Comparison of ENCODE assay signal across 17 cellular contexts in genomic region chr20:51451484-51451883, GRCh38.
A peak's percentile ranks its signal among the peaks of the same experiment; 100 is the strongest.
DNase-seq lines count a peak whose midpoint lies in the region; ATAC-seq and TF ChIP-seq lines count a peak whose summit lies in the region.
"Had no signal": no experiment of that assay in that cellular context is flagged by ENCODE, and none has a peak within 500 bp of the region (broad histone marks: within the 10 kb centered on the region; RNA-seq: fewer than 3 reads in every experiment).

No MANE protein-coding gene starts in this region.

- H3K36me3 Mint-ChIP-seq in activated CD4-positive, alpha-beta T cell treated with anti-CD3 and anti-CD28 coated beads, Interleukin-2, amount 10 ng/mL, durations not matched to agents 24 days and 14 days (ENCODE audit: low read depth), result peaks cover 70% of the 10 kb centered on the region
- peaks cover 56% of the 10 kb centered on the region for H3K36me3 Mint-ChIP-seq in effector memory CD8-positive, alpha-beta T cell (ENCODE audit: insufficient read depth)
- H3K36me3 Mint-ChIP-seq in stimulated activated effector memory CD8-positive, alpha-beta T cell treated with anti-CD3 and anti-CD28 coated beads, Interleukin-12 subunit alpha, Interleukin-12 subunit beta, amount 100 ng/mL, for 72 hours, result peaks cover 80% of the 10 kb centered on the region

- no peaks in the 10 kb centered on the region for H3K27me3 Mint-ChIP-seq in activated CD4-positive, alpha-beta T cell treated with anti-CD3 and anti-CD28 coated beads, Interleukin-2, amount 10 ng/mL, durations not matched to agents 24 days and 14 days
- no peaks in the 10 kb centered on the region for H3K27me3 Mint-ChIP-seq in effector memory CD8-positive, alpha-beta T cell

- no peak overlapping the region for H3K27ac ChIP-seq in right cardiac atrium (ENCODE audit: low read length)
- no peak overlapping the region for H3K27ac ChIP-seq in prostate gland

- H3K9me3 Mint-ChIP-seq in activated CD4-positive, alpha-beta T cell treated with anti-CD3 and anti-CD28 coated beads, Interleukin-2, amount 10 ng/mL, durations not matched to agents 24 days and 14 days, result peaks cover 3% of the 10 kb centered on the region
- no peaks in the 10 kb centered on the region for H3K9me3 Mint-ChIP-seq in effector memory CD8-positive, alpha-beta T cell
- H3K9me3 Mint-ChIP-seq in stimulated activated effector memory CD8-positive, alpha-beta T cell treated with anti-CD3 and anti-CD28 coated beads, Interleukin-12 subunit alpha, Interleukin-12 subunit beta, amount 100 ng/mL, for 72 hours, result no peaks in the 10 kb centered on the region
- H3K9me3 Mint-ChIP-seq: CD8-positive, alpha-beta T cell had no signal

- H3K9me3 ChIP-seq in right cardiac atrium (ENCODE audit: control insufficient read depth, low read length) (no peaks in the 10 kb centered on the region), prostate gland (no peaks in the 10 kb centered on the region)

- H3K4me1 Mint-ChIP-seq in activated CD4-positive, alpha-beta T cell treated with anti-CD3 and anti-CD28 coated beads, Interleukin-2, amount 10 ng/mL, durations not matched to agents 24 days and 14 days, result peaks cover 28% of the 10 kb centered on the region
- H3K4me1 Mint-ChIP-seq in effector memory CD8-positive, alpha-beta T cell (ENCODE audit: low read depth in 2 of 2), result peaks cover 22 to 51% of the 10 kb centered on the region in 2 donors
- peaks cover 34% of the 10 kb centered on the region for H3K4me1 Mint-ChIP-seq in stimulated activated effector memory CD8-positive, alpha-beta T cell treated with anti-CD3 and anti-CD28 coated beads, Interleukin-12 subunit alpha, Interleukin-12 subunit beta, amount 100 ng/mL, for 72 hours

- no peak for TF ChIP-seq CTCF in prostate gland (IDR thresholded peaks at IDR 0.05)

- no peak for ATAC-seq in right cardiac atrium
- ATAC-seq in effector memory CD8-positive, alpha-beta T cell (replicated peaks), result no peak
- ATAC-seq in stimulated activated effector memory CD8-positive, alpha-beta T cell treated with anti-CD3 and anti-CD28 coated beads, Interleukin-12 subunit alpha, Interleukin-12 subunit beta, amount 100 ng/mL, for 72 hours, result no peak
- ATAC-seq: CD8-positive, alpha-beta T cell had no signal

- intact Hi-C loops in activated CD4-positive, alpha-beta T cell treated with anti-CD3 and anti-CD28 coated beads, Interleukin-2, amount 10 ng/mL, durations not matched to agents 24 days and 14 days (cut with micrococcal nuclease), result no loop called here
- intact Hi-C loops in cardiac septum (cut with DNase I) (no loop called here), right cardiac atrium (cut with DNase I) (loop anchor here in 1 of 4 donors (10.0 kb wide), 1 partner anchor 113 kb away; no protein-coding TSS in a partner anchor), prostate gland (cut with DNase I) (loop anchor here (10.0 kb wide), 1 partner anchor 113 kb away; no protein-coding TSS in a partner anchor)

- H3K4me3 ChIP-seq in right cardiac atrium (ENCODE audit: low read length), result no peak overlapping the region
- no peak overlapping the region for H3K4me3 ChIP-seq in prostate gland

- H3K4me3 Mint-ChIP-seq in activated CD4-positive, alpha-beta T cell treated with anti-CD3 and anti-CD28 coated beads, Interleukin-2, amount 10 ng/mL, durations not matched to agents 24 days and 14 days, result no peak overlapping the region
- H3K4me3 Mint-ChIP-seq in effector memory CD8-positive, alpha-beta T cell, result no peak overlapping the region
- H3K4me3 Mint-ChIP-seq in stimulated activated effector memory CD8-positive, alpha-beta T cell treated with anti-CD3 and anti-CD28 coated beads, Interleukin-12 subunit alpha, Interleukin-12 subunit beta, amount 100 ng/mL, for 72 hours, result no peak overlapping the region
- H3K4me3 Mint-ChIP-seq: CD8-positive, alpha-beta T cell had no signal

- WGBS in right cardiac atrium, result 86% methylated on average over 12 of the region's 12 CpGs
- WGBS in prostate gland, result 96% methylated on average over 12 of the region's 12 CpGs

- no peak for DNase-seq in activated CD4-positive, alpha-beta T cell treated with anti-CD3 and anti-CD28 coated beads, Interleukin-2, amount 10 ng/mL, durations not matched to agents 24 days and 14 days
- no peak for DNase-seq in activated CD4-positive, alpha-beta T cell treated with anti-CD3 and anti-CD28 coated beads, Interleukin-2, amount 50 U/mL, for 1 hour
- peak; percentile 69 for DNase-seq in cardiac septum (ENCODE audit: low spot score)
- no peak for DNase-seq in right cardiac atrium
- no peak for DNase-seq in effector memory CD8-positive, alpha-beta T cell
- DNase-seq in stimulated activated effector memory CD8-positive, alpha-beta T cell treated with anti-CD3 and anti-CD28 coated beads, Interleukin-12 subunit alpha, Interleukin-12 subunit beta, amount 100 ng/mL, for 72 hours (ENCODE audit: low spot score in 2 of 2), result no peak
- DNase-seq in midbrain (lab: John Stamatoyannopoulos, UW), result no peak
- DNase-seq in prostate gland (ENCODE audit: low spot score), result no peak
- DNase-seq: 8988T; CD8-positive, alpha-beta T cell; HCEC 1CT; MM.1S; NCI-H1105 treated with DMSO at 0.1 percent for 48 hours; NCI-H1694 treated with DMSO at 0.1 percent for 48 hours; NCI-H2107; NCI-H2227 treated with DMSO at 0.1 percent for 48 hours; SHP77 treated with DMSO at 0.1 percent for 48 hours had no signal

- H3K36me3 ChIP-seq in prostate gland, result no peaks in the 10 kb centered on the region

- TF ChIP-seq POLR2A in prostate gland (IDR thresholded peaks at IDR 0.05), result no peak

- peak overlapping the region; percentile 13 for H3K27ac Mint-ChIP-seq in activated CD4-positive, alpha-beta T cell treated with anti-CD3 and anti-CD28 coated beads, Interleukin-2, amount 10 ng/mL, durations not matched to agents 24 days and 14 days
- H3K27ac Mint-ChIP-seq in effector memory CD8-positive, alpha-beta T cell, result peak overlapping the region; percentile 75 to 82
- peak overlapping the region; percentile 56 for H3K27ac Mint-ChIP-seq in stimulated activated effector memory CD8-positive, alpha-beta T cell treated with anti-CD3 and anti-CD28 coated beads, Interleukin-12 subunit alpha, Interleukin-12 subunit beta, amount 100 ng/mL, for 72 hours

- peaks cover 10% of the 10 kb centered on the region for H3K4me1 ChIP-seq in right cardiac atrium (ENCODE audit: control insufficient read depth, insufficient read depth, low read length)
- H3K4me1 ChIP-seq in prostate gland (replicated peaks), result peaks cover 3% of the 10 kb centered on the region

- H3K27me3 ChIP-seq in right cardiac atrium (ENCODE audit: control insufficient read depth, insufficient read depth) (no peaks in the 10 kb centered on the region), prostate gland (replicated peaks; ENCODE audit: insufficient read depth) (no peaks in the 10 kb centered on the region)

Comparison
In these comparisons a context has a peak if more than half of its experiments do, and no peak if none do; other contexts are left out.
1. H3K27ac Mint-ChIP-seq: peak in every context shown above with its lines; median percentile 78 in effector memory CD8-positive, alpha-beta T cell; 56 in stimulated activated effector memory CD8-positive, alpha-beta T cell treated with anti-CD3 and anti-CD28 coated beads, Interleukin-12 subunit alpha, Interleukin-12 subunit beta, amount 100 ng/mL, for 72 hours; 13 in activated CD4-positive, alpha-beta T cell treated with anti-CD3 and anti-CD28 coated beads, Interleukin-2, amount 10 ng/mL, durations not matched to agents 24 days and 14 days.